Comparison of ENCODE assay signal across 1 cellular context in the genomic region with DNA sequence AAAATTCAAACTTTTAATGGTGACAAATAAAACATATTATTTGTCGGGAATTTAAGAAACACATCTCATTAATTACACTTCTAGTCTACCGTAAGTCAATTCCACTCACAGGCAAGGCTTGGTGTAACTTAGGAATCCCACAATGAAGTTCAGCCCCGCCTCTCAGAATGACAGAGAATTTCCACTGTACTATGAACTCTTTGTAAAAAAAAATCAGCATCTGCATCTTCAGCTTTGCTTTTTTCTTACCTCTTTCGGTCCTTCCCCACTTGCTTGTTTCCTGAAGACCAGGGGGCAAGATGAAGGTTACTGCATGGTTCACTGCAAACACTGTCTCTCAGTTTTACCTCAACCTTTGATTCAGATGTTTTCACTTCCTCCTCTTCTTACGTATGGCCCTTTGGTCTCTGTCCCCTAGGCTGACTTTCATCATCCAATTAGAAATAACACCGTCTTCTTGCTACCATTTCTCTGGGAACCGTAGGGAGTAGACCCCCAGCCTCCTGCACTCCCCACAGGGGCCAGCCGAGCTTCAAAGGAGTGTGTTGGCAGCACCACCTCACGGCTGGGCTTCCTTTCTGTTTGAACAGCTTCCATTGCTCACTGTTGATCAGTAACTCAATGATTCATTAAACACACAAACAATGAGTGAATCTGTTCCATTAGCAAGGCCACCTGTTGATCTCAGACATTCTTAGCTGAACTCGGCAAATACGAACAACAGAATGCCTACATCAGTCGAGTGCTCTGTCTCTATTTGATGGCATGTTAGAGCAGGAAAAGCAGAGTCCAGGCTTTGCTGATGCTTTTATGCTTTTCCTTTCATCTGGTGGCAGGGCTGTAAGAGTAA.
TF ChIP-seq lines count a peak whose summit lies in the region.

No MANE protein-coding gene starts in this region.

TF ChIP-seq in HepG2, 621 proteins besides CTCF, POLR2A, EP300 and RAD21 (continued from another document and continues in another):
- TF ChIP-seq, protein P1, sequence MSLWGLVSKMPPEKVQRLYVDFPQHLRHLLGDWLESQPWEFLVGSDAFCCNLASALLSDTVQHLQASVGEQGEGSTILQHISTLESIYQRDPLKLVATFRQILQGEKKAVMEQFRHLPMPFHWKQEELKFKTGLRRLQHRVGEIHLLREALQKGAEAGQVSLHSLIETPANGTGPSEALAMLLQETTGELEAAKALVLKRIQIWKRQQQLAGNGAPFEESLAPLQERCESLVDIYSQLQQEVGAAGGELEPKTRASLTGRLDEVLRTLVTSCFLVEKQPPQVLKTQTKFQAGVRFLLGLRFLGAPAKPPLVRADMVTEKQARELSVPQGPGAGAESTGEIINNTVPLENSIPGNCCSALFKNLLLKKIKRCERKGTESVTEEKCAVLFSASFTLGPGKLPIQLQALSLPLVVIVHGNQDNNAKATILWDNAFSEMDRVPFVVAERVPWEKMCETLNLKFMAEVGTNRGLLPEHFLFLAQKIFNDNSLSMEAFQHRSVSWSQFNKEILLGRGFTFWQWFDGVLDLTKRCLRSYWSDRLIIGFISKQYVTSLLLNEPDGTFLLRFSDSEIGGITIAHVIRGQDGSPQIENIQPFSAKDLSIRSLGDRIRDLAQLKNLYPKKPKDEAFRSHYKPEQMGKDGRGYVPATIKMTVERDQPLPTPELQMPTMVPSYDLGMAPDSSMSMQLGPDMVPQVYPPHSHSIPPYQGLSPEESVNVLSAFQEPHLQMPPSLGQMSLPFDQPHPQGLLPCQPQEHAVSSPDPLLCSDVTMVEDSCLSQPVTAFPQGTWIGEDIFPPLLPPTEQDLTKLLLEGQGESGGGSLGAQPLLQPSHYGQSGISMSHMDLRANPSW (CRISPR knock-in tag; IDR thresholded peaks at IDR 0.05; ENCODE audit: borderline replicate concordance) = peak; percentile 41; the same call in 1 of the 2 replicates
- TF ChIP-seq MIER3 (CRISPR knock-in tag; IDR thresholded peaks at IDR 0.05; ENCODE audit: borderline replicate concordance) (peak; percentile 85; the same call in 1 of the 2 replicates), SIN3A (IDR thresholded peaks at IDR 0.05; ENCODE audit: borderline replicate concordance, low read depth, low read length) (0 out of 2 replicates have a peak, but pooled peaks have one; percentile 34), KDM5A (IDR thresholded peaks at IDR 0.05; ENCODE audit: borderline replicate concordance, low read length) (peak; percentile 56; the same call in 1 of the 2 replicates), ZNF850 (CRISPR knock-in tag; conservative IDR thresholded peaks at IDR 0.05) (no peak), KLF11 (CRISPR knock-in tag; IDR thresholded peaks at IDR 0.05) (peak; percentile 90), AGO2 (optimal IDR thresholded peaks at IDR 0.05; ENCODE audit: low read depth, low read length) (no peak), ZNF746 (CRISPR knock-in tag; IDR thresholded peaks at IDR 0.05) (peak; percentile 76), ZNF138 (CRISPR knock-in tag; IDR thresholded peaks at IDR 0.05; ENCODE audit: low read depth) (0 out of 2 replicates have a peak, but pooled peaks have one; percentile 53), MED13 (CRISPR knock-in tag; IDR thresholded peaks at IDR 0.05) (peak; percentile 57), SOX13 (IDR thresholded peaks at IDR 0.05) (peak; percentile 66), SOX13 (CRISPR knock-in tag; conservative IDR thresholded peaks at IDR 0.05 in 1 of 2, IDR thresholded peaks at IDR 0.05 in 1 of 2) (peak in 1 of 2 experiments; percentile 95; a peak in 2 of 4 replicates), ZNF530 (CRISPR knock-in tag; IDR thresholded peaks at IDR 0.05; ENCODE audit: low read depth) (no peak), ZNF354B (CRISPR knock-in tag; IDR thresholded peaks at IDR 0.05) (peak; percentile 56; the same call in 1 of the 2 replicates), POLR2G (IDR thresholded peaks at IDR 0.05; ENCODE audit: low read depth, low read length) (peak; percentile 87), TBP (CRISPR knock-in tag; IDR thresholded peaks at IDR 0.05) (no peak), SMAD9 (CRISPR knock-in tag; IDR thresholded peaks at IDR 0.05) (no peak), FOSL2 (CRISPR knock-in tag; IDR thresholded peaks at IDR 0.05) (peak; percentile 100), SP5 (CRISPR knock-in tag; IDR thresholded peaks at IDR 0.05; ENCODE audit: borderline replicate concordance, low read depth) (peak; percentile 85), REPIN1 (CRISPR knock-in tag; IDR thresholded peaks at IDR 0.05; ENCODE audit: borderline replicate concordance, low read depth) (peak; percentile 87; the same call in 1 of the 2 replicates), HNF4A (CRISPR knock-in tag; IDR thresholded peaks at IDR 0.05) (peak; percentile 88), ZNF383 (CRISPR knock-in tag; IDR thresholded peaks at IDR 0.05; ENCODE audit: borderline replicate concordance) (no peak), ZC3H13 (CRISPR knock-in tag; IDR thresholded peaks at IDR 0.05) (no peak), MYC (CRISPR knock-in tag; IDR thresholded peaks at IDR 0.05; ENCODE audit: borderline replicate concordance) (peak; percentile 74), MED1 (CRISPR knock-in tag; IDR thresholded peaks at IDR 0.05) (peak; percentile 97), ARNTL (CRISPR knock-in tag; IDR thresholded peaks at IDR 0.05) (peak; percentile 31; the same call in 1 of the 2 replicates), SMARCC2 (IDR thresholded peaks at IDR 0.05) (peak; percentile 80; the same call in 1 of the 2 replicates), ZNF234 (CRISPR knock-in tag; conservative IDR thresholded peaks at IDR 0.05) (no peak), BCL6 (CRISPR knock-in tag; IDR thresholded peaks at IDR 0.05) (peak; percentile 85), GATAD1 (CRISPR knock-in tag; IDR thresholded peaks at IDR 0.05) (peak; percentile 64; the same call in 1 of the 2 replicates), ZSCAN31 (CRISPR knock-in tag; IDR thresholded peaks at IDR 0.05; ENCODE audit: low read depth) (peak; percentile 89), ZNF33B (CRISPR knock-in tag; IDR thresholded peaks at IDR 0.05) (no peak)
- TF ChIP-seq, protein P2, sequence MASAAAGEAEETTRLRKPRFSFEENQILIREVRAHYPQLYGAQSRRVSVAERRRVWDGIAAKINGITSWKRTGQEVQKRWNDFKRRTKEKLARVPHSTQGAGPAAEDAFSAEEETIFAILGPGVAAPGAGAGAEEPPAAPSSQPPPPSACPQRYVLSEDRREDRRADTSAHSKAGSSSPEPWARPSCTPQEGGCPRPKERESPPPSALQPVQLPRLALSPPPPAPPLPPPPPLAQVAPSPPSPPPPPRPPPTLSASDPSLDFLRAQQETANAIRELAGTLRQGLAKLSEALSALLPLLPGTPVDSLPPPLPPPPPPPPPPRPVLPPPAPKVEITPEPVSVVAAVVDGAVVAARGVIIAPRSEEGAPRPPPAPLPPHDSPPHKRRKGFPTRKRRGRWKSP (CRISPR knock-in tag; IDR thresholded peaks at IDR 0.05) = peak; percentile 56; the same call in 1 of the 2 replicates
- TF ChIP-seq, protein P3, sequence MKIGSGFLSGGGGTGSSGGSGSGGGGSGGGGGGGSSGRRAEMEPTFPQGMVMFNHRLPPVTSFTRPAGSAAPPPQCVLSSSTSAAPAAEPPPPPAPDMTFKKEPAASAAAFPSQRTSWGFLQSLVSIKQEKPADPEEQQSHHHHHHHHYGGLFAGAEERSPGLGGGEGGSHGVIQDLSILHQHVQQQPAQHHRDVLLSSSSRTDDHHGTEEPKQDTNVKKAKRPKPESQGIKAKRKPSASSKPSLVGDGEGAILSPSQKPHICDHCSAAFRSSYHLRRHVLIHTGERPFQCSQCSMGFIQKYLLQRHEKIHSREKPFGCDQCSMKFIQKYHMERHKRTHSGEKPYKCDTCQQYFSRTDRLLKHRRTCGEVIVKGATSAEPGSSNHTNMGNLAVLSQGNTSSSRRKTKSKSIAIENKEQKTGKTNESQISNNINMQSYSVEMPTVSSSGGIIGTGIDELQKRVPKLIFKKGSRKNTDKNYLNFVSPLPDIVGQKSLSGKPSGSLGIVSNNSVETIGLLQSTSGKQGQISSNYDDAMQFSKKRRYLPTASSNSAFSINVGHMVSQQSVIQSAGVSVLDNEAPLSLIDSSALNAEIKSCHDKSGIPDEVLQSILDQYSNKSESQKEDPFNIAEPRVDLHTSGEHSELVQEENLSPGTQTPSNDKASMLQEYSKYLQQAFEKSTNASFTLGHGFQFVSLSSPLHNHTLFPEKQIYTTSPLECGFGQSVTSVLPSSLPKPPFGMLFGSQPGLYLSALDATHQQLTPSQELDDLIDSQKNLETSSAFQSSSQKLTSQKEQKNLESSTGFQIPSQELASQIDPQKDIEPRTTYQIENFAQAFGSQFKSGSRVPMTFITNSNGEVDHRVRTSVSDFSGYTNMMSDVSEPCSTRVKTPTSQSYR (CRISPR knock-in tag; IDR thresholded peaks at IDR 0.05; ENCODE audit: borderline replicate concordance) = peak; percentile 66; the same call in 1 of the 2 replicates
- TF ChIP-seq, protein P4, sequence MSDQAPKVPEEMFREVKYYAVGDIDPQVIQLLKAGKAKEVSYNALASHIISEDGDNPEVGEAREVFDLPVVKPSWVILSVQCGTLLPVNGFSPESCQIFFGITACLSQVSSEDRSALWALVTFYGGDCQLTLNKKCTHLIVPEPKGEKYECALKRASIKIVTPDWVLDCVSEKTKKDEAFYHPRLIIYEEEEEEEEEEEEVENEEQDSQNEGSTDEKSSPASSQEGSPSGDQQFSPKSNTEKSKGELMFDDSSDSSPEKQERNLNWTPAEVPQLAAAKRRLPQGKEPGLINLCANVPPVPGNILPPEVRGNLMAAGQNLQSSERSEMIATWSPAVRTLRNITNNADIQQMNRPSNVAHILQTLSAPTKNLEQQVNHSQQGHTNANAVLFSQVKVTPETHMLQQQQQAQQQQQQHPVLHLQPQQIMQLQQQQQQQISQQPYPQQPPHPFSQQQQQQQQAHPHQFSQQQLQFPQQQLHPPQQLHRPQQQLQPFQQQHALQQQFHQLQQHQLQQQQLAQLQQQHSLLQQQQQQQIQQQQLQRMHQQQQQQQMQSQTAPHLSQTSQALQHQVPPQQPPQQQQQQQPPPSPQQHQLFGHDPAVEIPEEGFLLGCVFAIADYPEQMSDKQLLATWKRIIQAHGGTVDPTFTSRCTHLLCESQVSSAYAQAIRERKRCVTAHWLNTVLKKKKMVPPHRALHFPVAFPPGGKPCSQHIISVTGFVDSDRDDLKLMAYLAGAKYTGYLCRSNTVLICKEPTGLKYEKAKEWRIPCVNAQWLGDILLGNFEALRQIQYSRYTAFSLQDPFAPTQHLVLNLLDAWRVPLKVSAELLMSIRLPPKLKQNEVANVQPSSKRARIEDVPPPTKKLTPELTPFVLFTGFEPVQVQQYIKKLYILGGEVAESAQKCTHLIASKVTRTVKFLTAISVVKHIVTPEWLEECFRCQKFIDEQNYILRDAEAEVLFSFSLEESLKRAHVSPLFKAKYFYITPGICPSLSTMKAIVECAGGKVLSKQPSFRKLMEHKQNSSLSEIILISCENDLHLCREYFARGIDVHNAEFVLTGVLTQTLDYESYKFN (CRISPR knock-in tag; conservative IDR thresholded peaks at IDR 0.05) = peak; percentile 97
- TF ChIP-seq, protein P5, sequence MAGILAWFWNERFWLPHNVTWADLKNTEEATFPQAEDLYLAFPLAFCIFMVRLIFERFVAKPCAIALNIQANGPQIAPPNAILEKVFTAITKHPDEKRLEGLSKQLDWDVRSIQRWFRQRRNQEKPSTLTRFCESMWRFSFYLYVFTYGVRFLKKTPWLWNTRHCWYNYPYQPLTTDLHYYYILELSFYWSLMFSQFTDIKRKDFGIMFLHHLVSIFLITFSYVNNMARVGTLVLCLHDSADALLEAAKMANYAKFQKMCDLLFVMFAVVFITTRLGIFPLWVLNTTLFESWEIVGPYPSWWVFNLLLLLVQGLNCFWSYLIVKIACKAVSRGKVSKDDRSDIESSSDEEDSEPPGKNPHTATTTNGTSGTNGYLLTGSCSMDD (CRISPR knock-in tag; IDR thresholded peaks at IDR 0.05) = no peak
- TF ChIP-seq, protein P6, sequence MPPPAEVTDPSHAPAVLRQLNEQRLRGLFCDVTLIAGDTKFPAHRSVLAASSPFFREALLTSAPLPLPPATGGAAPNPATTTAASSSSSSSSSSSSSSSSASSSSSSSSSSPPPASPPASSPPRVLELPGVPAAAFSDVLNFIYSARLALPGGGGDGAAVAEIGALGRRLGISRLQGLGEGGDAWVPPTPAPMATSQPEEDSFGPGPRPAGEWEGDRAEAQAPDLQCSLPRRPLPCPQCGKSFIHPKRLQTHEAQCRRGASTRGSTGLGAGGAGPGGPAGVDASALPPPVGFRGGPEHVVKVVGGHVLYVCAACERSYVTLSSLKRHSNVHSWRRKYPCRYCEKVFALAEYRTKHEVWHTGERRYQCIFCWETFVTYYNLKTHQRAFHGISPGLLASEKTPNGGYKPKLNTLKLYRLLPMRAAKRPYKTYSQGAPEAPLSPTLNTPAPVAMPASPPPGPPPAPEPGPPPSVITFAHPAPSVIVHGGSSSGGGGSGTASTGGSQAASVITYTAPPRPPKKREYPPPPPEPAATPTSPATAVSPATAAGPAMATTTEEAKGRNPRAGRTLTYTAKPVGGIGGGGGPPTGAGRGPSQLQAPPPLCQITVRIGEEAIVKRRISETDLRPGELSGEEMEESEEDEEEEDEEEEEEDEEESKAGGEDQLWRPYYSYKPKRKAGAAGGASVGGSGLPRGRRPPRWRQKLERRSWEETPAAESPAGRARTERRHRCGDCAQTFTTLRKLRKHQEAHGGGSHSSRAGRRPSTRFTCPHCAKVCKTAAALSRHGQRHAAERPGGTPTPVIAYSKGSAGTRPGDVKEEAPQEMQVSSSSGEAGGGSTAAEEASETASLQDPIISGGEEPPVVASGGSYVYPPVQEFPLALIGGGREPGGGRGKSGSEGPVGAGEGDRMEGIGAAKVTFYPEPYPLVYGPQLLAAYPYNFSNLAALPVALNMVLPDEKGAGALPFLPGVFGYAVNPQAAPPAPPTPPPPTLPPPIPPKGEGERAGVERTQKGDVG (CRISPR knock-in tag; IDR thresholded peaks at IDR 0.05; ENCODE audit: borderline replicate concordance) = peak; percentile 61; the same call in 1 of the 2 replicates
- TF ChIP-seq, protein P7, sequence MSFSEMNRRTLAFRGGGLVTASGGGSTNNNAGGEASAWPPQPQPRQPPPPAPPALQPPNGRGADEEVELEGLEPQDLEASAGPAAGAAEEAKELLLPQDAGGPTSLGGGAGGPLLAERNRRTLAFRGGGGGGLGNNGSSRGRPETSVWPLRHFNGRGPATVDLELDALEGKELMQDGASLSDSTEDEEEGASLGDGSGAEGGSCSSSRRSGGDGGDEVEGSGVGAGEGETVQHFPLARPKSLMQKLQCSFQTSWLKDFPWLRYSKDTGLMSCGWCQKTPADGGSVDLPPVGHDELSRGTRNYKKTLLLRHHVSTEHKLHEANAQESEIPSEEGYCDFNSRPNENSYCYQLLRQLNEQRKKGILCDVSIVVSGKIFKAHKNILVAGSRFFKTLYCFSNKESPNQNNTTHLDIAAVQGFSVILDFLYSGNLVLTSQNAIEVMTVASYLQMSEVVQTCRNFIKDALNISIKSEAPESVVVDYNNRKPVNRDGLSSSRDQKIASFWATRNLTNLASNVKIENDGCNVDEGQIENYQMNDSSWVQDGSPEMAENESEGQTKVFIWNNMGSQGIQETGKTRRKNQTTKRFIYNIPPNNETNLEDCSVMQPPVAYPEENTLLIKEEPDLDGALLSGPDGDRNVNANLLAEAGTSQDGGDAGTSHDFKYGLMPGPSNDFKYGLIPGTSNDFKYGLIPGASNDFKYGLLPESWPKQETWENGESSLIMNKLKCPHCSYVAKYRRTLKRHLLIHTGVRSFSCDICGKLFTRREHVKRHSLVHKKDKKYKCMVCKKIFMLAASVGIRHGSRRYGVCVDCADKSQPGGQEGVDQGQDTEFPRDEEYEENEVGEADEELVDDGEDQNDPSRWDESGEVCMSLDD (CRISPR knock-in tag; IDR thresholded peaks at IDR 0.05; ENCODE audit: borderline replicate concordance) = no peak
- TF ChIP-seq, protein P8, sequence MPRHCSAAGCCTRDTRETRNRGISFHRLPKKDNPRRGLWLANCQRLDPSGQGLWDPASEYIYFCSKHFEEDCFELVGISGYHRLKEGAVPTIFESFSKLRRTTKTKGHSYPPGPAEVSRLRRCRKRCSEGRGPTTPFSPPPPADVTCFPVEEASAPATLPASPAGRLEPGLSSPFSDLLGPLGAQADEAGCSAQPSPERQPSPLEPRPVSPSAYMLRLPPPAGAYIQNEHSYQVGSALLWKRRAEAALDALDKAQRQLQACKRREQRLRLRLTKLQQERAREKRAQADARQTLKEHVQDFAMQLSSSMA (CRISPR knock-in tag; IDR thresholded peaks at IDR 0.05) = peak; percentile 72; the same call in 1 of the 2 replicates
